Comparison of ENCODE assay signal across 22 cellular contexts in the genomic region with DNA sequence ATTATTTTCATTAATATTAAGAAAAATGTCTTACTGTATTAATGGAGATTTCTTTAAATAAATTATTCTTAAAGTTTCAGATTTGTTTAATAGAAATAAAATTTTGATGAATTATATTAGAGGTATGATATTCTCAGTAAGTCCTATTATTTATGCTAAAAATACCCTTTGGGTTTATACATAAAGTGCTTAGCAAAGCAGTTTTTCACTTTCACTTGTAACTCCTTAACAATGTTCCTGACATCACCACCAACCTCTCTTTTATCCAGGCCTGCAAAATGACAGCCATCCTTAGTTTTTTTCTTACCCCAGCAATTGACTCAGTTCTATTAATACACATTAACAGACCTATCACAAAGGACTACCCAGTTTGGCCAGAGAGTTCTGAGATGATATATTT.
"Had no signal": no experiment of that assay in that cellular context is flagged by ENCODE, and none has a peak within 500 bp of the region (broad histone marks: within the 10 kb centered on the region; RNA-seq: fewer than 3 reads in every experiment).

No MANE protein-coding gene starts in this region.

- FAIRE-seq: colon, keratinocyte had no signal

- H3K36me3 ChIP-seq: esophagus squamous epithelium, stomach, thoracic aorta had no signal

- H3K4me1 ChIP-seq: esophagus squamous epithelium, parathyroid adenoma, psoas muscle, stomach had no signal

- H3K9me3 Mint-ChIP-seq: dendritic cell treated with granulocyte-macrophage colony-stimulating factor and Interleukin-4, amounts not matched to agents 40 ng/mL and 50 ng/mL, for 4 days; immature natural killer cell; nephron progenitor cell had no signal

- H3K4me3 Mint-ChIP-seq: dendritic cell treated with granulocyte-macrophage colony-stimulating factor and Interleukin-4, amounts not matched to agents 40 ng/mL and 50 ng/mL, for 4 days; effector memory CD8-positive, alpha-beta T cell; immature natural killer cell; naive thymus-derived CD4-positive, alpha-beta T cell; nephron progenitor cell had no signal

- H3K9ac ChIP-seq: parathyroid adenoma had no signal

- H3K27me3 ChIP-seq: esophagus squamous epithelium, stomach had no signal

- H3K27ac Mint-ChIP-seq: dendritic cell treated with granulocyte-macrophage colony-stimulating factor and Interleukin-4, amounts not matched to agents 40 ng/mL and 50 ng/mL, for 4 days; effector memory CD8-positive, alpha-beta T cell; naive thymus-derived CD4-positive, alpha-beta T cell; nephron progenitor cell had no signal

- ATAC-seq: effector memory CD8-positive, alpha-beta T cell; left cardiac atrium; naive thymus-derived CD4-positive, alpha-beta T cell; psoas muscle; sciatic nerve had no signal

- H2AFZ ChIP-seq: parathyroid adenoma had no signal

- H3K4me3 ChIP-seq: esophagus squamous epithelium, psoas muscle, skin epidermis, stomach, thoracic aorta had no signal

- H3K4me1 Mint-ChIP-seq: nephron progenitor cell had no signal

- H3K27ac ChIP-seq: esophagus squamous epithelium, parathyroid adenoma, psoas muscle, skin epidermis, stomach, thoracic aorta had no signal

- H3K9me3 ChIP-seq: esophagus squamous epithelium, psoas muscle, stomach, thoracic aorta had no signal

- H3K27me3 Mint-ChIP-seq: dendritic cell treated with granulocyte-macrophage colony-stimulating factor and Interleukin-4, amounts not matched to agents 40 ng/mL and 50 ng/mL, for 4 days; effector memory CD8-positive, alpha-beta T cell; naive thymus-derived CD4-positive, alpha-beta T cell had no signal

- DNase-seq: effector memory CD8-positive, alpha-beta T cell; esophagus squamous epithelium; foreskin fibroblast; immature natural killer cell; left cardiac atrium; mesendoderm; naive thymus-derived CD4-positive, alpha-beta T cell; nephron progenitor cell; psoas muscle; retina; stimulated activated CD4-positive, alpha-beta T cell treated with anti-CD3 and anti-CD28 coated beads, Interleukin-12 subunit alpha, Interleukin-12 subunit beta, amount 100 ng/mL, for 4 hours; stimulated activated naive CD4-positive, alpha-beta T cell; stomach; substantia nigra; trophoblast cell had no signal
